Comparison of ENCODE assay signal across 29 cellular contexts in the genomic region with DNA sequence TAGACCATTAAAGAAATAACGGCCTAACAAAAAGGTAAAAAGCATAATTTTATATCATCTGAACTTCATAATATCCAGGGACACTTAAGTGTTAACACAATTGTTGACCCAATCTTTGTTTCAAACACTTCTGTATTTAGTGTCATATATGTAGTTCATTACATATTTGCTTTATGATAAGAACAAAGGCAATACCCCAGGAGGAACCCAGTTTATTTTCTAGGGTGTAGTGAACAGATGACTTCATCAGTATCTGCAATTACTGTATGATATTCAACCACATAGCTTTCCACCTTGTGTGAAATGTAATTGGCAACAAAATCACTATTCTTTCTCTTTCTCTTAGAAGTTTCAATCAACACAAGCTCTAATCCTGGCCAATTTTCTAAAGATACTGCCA.
"Had no signal": no experiment of that assay in that cellular context is flagged by ENCODE, and none has a peak within 500 bp of the region (broad histone marks: within the 10 kb centered on the region; RNA-seq: fewer than 3 reads in every experiment).

No MANE protein-coding gene starts in this region.

- H3K79me2 ChIP-seq: parathyroid adenoma had no signal

- H3K36me3 ChIP-seq: neural progenitor cell, ovary, right lobe of liver, sigmoid colon, suprapubic skin, tibial artery, transverse colon, upper lobe of right lung, uterus had no signal

- H3K4me3 ChIP-seq: neural progenitor cell, ovary, psoas muscle, right lobe of liver, sigmoid colon, suprapubic skin, testis, tibial artery, transverse colon, upper lobe of right lung, uterus had no signal

- H3K4me3 Mint-ChIP-seq: natural killer cell; nephron; neural progenitor cell; stimulated activated memory B cell treated with anti-CD40 and anti-IgM and Interleukin-4, amounts not matched to agents 10 μg/mL and 1 μg/mL and 100 μg/mL, for 72 hours; stimulated activated naive CD8-positive, alpha-beta T cell treated with anti-CD3 and anti-CD28 coated beads, Interleukin-15, amount 100 ng/mL, for 72 hours; type B pancreatic cell had no signal

- DNase-seq: natural killer cell; occipital lobe; ovary; psoas muscle; right cardiac atrium; right lobe of liver; sigmoid colon; small intestine; stimulated activated CD4-positive, alpha-beta T cell treated with anti-CD3 and anti-CD28 coated beads, Interleukin-15, amount 100 ng/mL, for 24 hours; stimulated activated CD4-positive, alpha-beta T cell treated with anti-CD3 and anti-CD28 coated beads, Interleukin-2, amount 100 ng/mL, for 24 hours; stimulated activated CD4-positive, alpha-beta T cell treated with anti-CD3 and anti-CD28 coated beads, Interleukin-2, amount 100 ng/mL, for 48 hours; stimulated activated CD4-positive, alpha-beta T cell treated with anti-CD3 and anti-CD28 coated beads, Interleukin-4, amount 100 ng/mL, for 24 hours; stimulated activated CD8-positive, alpha-beta memory T cell treated with anti-CD3 and anti-CD28 coated beads, Interleukin-4, amount 100 ng/mL, for 48 hours; stimulated activated naive CD4-positive, alpha-beta T cell; stimulated activated naive CD8-positive, alpha-beta T cell treated with anti-CD3 and anti-CD28 coated beads, Interleukin-15, amount 100 ng/mL, for 72 hours; stimulated activated naive CD8-positive, alpha-beta T cell treated with anti-CD3 and anti-CD28 coated beads, Interleukin-15, Interleukin-2, amounts not matched to agents 100 U/mL and 50 U/mL, for 24 hours; substantia nigra; testis; tibial artery; transverse colon; upper lobe of right lung; uterus had no signal

- H2AFZ ChIP-seq: neural progenitor cell, parathyroid adenoma had no signal

- H3K9ac ChIP-seq: neural progenitor cell, parathyroid adenoma had no signal

- H3K4me1 ChIP-seq: parathyroid adenoma, psoas muscle, right lobe of liver, sigmoid colon, suprapubic skin, testis, tibial artery, transverse colon, upper lobe of right lung, uterus had no signal

- H3K4me1 Mint-ChIP-seq: natural killer cell; nephron; stimulated activated memory B cell treated with anti-CD40 and anti-IgM and Interleukin-4, amounts not matched to agents 10 μg/mL and 1 μg/mL and 100 μg/mL, for 72 hours; stimulated activated naive CD8-positive, alpha-beta T cell treated with anti-CD3 and anti-CD28 coated beads, Interleukin-15, amount 100 ng/mL, for 72 hours had no signal

- FAIRE-seq: small intestine had no signal

- H3K27ac ChIP-seq: neural progenitor cell, ovary, parathyroid adenoma, psoas muscle, right lobe of liver, sigmoid colon, suprapubic skin, testis, tibial artery, transverse colon, upper lobe of right lung, uterus had no signal

- H3K27me3 Mint-ChIP-seq: progenitor cell of endocrine pancreas; stimulated activated naive CD8-positive, alpha-beta T cell treated with anti-CD3 and anti-CD28 coated beads, Interleukin-15, amount 100 ng/mL, for 72 hours; type B pancreatic cell had no signal

- ATAC-seq: natural killer cell; psoas muscle; right cardiac atrium; right lobe of liver; stimulated activated memory B cell treated with anti-CD40 and anti-IgM and Interleukin-4, amounts not matched to agents 10 μg/mL and 1 μg/mL and 100 μg/mL, for 72 hours; stimulated activated naive CD8-positive, alpha-beta T cell treated with anti-CD3 and anti-CD28 coated beads, Interleukin-15, amount 100 ng/mL, for 72 hours; stimulated activated naive CD8-positive, alpha-beta T cell treated with anti-CD3 and anti-CD28 coated beads, Interleukin-15, Interleukin-2, amounts not matched to agents 100 U/mL and 50 U/mL, for 24 hours; upper lobe of right lung had no signal

- H3K9me3 Mint-ChIP-seq: nephron; neural progenitor cell; stimulated activated memory B cell treated with anti-CD40 and anti-IgM and Interleukin-4, amounts not matched to agents 10 μg/mL and 1 μg/mL and 100 μg/mL, for 72 hours; type B pancreatic cell had no signal

- H3K27ac Mint-ChIP-seq: natural killer cell; nephron; neural progenitor cell; progenitor cell of endocrine pancreas; stimulated activated memory B cell treated with anti-CD40 and anti-IgM and Interleukin-4, amounts not matched to agents 10 μg/mL and 1 μg/mL and 100 μg/mL, for 72 hours; stimulated activated naive CD8-positive, alpha-beta T cell treated with anti-CD3 and anti-CD28 coated beads, Interleukin-15, amount 100 ng/mL, for 72 hours; type B pancreatic cell had no signal

- H3K4me2 ChIP-seq: neural progenitor cell had no signal

- H3K27me3 ChIP-seq: neural progenitor cell, ovary, sigmoid colon, suprapubic skin, testis, tibial artery, transverse colon, upper lobe of right lung, uterus had no signal

- H3K36me3 Mint-ChIP-seq: natural killer cell; neural progenitor cell; stimulated activated memory B cell treated with anti-CD40 and anti-IgM and Interleukin-4, amounts not matched to agents 10 μg/mL and 1 μg/mL and 100 μg/mL, for 72 hours; type B pancreatic cell had no signal

- H3K9me3 ChIP-seq: ovary, psoas muscle, right lobe of liver, sigmoid colon, suprapubic skin, testis, tibial artery, transverse colon, upper lobe of right lung, uterus had no signal
